ENCODE assay signal across 15 cellular contexts in genomic region chr10:79055100-79055782, GRCh38.
"Had no signal": no experiment of that assay in that cellular context is flagged by ENCODE, and none has a peak within 500 bp of the region (broad histone marks: within the 10 kb centered on the region; RNA-seq: fewer than 3 reads in every experiment).

No MANE protein-coding gene starts in this region.

- H3K27ac ChIP-seq: cardiac muscle cell, esophagus squamous epithelium, ovary, tibial artery, vagina had no signal

- H3K9me3 ChIP-seq: esophagus squamous epithelium, ovary, tibial artery, vagina had no signal

- DNase-seq: activated CD4-positive, alpha-beta T cell treated with anti-CD3 and anti-CD28 coated beads for 48 hours; activated naive CD4-positive, alpha-beta T cell treated with anti-CD3 and anti-CD28 coated beads for 36 hours; esophagus squamous epithelium; hippocampal formation; mesendoderm had no signal

- H3K36me3 ChIP-seq: cardiac muscle cell, esophagus squamous epithelium, ovary, tibial artery, vagina had no signal

- H3K9me3 Mint-ChIP-seq: activated naive CD4-positive, alpha-beta T cell treated with anti-CD3 and anti-CD28 coated beads for 36 hours; stimulated activated memory B cell treated with anti-CD40 and anti-IgM and Interleukin-4, amounts not matched to agents 10 μg/mL and 1 μg/mL and 100 μg/mL, for 72 hours; T-helper 1 cell treated with Interleukin-12 subunit alpha and Interleukin-12 subunit beta and Interleukin-4 antibody, amounts not matched to agents 30 μg/mL and 1 μg/mL, for 36 hours; WTC11 had no signal

- H3K4me1 ChIP-seq: tibial artery, vagina had no signal

- H3K4me3 ChIP-seq: cardiac muscle cell, esophagus squamous epithelium, ovary, tibial artery, vagina had no signal

- H3K36me3 Mint-ChIP-seq: stimulated activated memory B cell treated with anti-CD40 and anti-IgM and Interleukin-4, amounts not matched to agents 10 μg/mL and 1 μg/mL and 100 μg/mL, for 72 hours; WTC11 had no signal

- FAIRE-seq: colon, keratinocyte, TTC549 had no signal

- H3K4me3 Mint-ChIP-seq: activated naive CD4-positive, alpha-beta T cell treated with anti-CD3 and anti-CD28 coated beads for 36 hours; stimulated activated memory B cell treated with anti-CD40 and anti-IgM and Interleukin-4, amounts not matched to agents 10 μg/mL and 1 μg/mL and 100 μg/mL, for 72 hours; T-helper 1 cell treated with Interleukin-12 subunit alpha and Interleukin-12 subunit beta and Interleukin-4 antibody, amounts not matched to agents 30 μg/mL and 1 μg/mL, for 36 hours; WTC11 had no signal

- ATAC-seq: stimulated activated memory B cell treated with anti-CD40 and anti-IgM and Interleukin-4, amounts not matched to agents 10 μg/mL and 1 μg/mL and 100 μg/mL, for 72 hours; WTC11 had no signal

- H3K27me3 ChIP-seq: cardiac muscle cell, esophagus squamous epithelium, ovary, vagina had no signal

- H3K4me1 Mint-ChIP-seq: stimulated activated memory B cell treated with anti-CD40 and anti-IgM and Interleukin-4, amounts not matched to agents 10 μg/mL and 1 μg/mL and 100 μg/mL, for 72 hours had no signal

- H3K27ac Mint-ChIP-seq: activated naive CD4-positive, alpha-beta T cell treated with anti-CD3 and anti-CD28 coated beads for 36 hours; stimulated activated memory B cell treated with anti-CD40 and anti-IgM and Interleukin-4, amounts not matched to agents 10 μg/mL and 1 μg/mL and 100 μg/mL, for 72 hours; T-helper 1 cell treated with Interleukin-12 subunit alpha and Interleukin-12 subunit beta and Interleukin-4 antibody, amounts not matched to agents 30 μg/mL and 1 μg/mL, for 36 hours; WTC11 had no signal
